In the genomic region with DNA sequence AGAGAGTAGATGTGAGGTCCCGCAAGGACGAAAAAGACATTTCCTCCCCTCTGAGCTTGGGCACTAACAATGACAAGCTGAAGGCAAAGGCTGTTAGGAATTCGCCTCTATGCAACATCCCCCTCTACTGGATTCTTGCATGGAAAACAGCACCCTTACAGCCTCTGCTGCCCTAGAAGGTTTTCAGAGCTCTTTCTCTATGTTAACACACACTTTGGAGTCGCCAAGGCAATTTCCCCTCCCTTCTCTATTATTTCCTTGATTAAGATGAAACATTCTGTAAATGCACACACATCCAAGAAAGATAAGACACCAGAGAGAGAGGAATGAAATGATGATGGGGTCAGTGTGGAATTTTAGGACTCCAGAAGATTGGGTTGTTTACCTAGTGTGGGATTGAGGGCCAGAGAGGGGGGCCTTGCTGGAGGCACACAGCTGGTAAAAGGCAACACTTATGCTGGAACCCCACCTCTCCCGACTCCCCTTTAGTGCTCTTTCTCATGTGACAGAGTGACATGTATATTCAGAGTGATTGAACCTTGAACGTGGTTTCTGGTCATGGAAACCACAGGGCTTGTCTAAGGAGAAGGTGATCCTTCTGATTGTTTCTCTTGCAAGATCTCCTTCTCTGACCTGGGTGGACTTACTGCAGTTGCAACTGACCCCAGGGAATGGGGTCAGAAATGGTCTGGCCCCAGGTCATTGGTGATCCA, we compare ENCODE assay signal across 8 cellular contexts.
A peak's percentile ranks its signal among the peaks of the same experiment; 100 is the strongest.
DNase-seq lines count a peak whose midpoint lies in the region; ATAC-seq and TF ChIP-seq lines count a peak whose summit lies in the region.

No MANE protein-coding gene starts in this region.

- intact Hi-C loops in Right ventricle myocardium superior (cut with DNase I) = loop anchor here (2.0 kb wide), 1 partner anchor 1060 kb away; no protein-coding TSS in a partner anchor

- peak overlapping the region; percentile 59 for H3K9ac ChIP-seq in adipocyte (ENCODE audit: low read length)

- H3K27me3 ChIP-seq in BJ (ENCODE audit: control insufficient read depth, insufficient read depth, low read length) (no peaks in the 10 kb centered on the region), adipocyte (replicated peaks; ENCODE audit: control insufficient read depth, insufficient read depth, low read length) (no peaks in the 10 kb centered on the region)

- DNase-seq in BJ (ENCODE audit: low read depth) (no peak), LNCaP clone FGC (ENCODE audit: low read depth) (peak; percentile 58), SHP77 treated with DMSO at 0.1 percent for 48 hours (lab: John Stamatoyannopoulos, UW) (peak; percentile 27), adipocyte (ENCODE audit: low read depth) (peak; percentile 94), Right ventricle myocardium superior (no peak), pons (ENCODE audit: low spot score) (peak; percentile 95)

- no peaks in the 10 kb centered on the region for H3K9me3 ChIP-seq in adipocyte (ENCODE audit: control insufficient read depth, low read length)

- peak; percentile 86 for TF ChIP-seq CTCF in BJ (IDR thresholded peaks at IDR 0.05; ENCODE audit: insufficient read depth, low read depth, low read length)
- TF ChIP-seq CTCF in LNCaP clone FGC (IDR thresholded peaks at IDR 0.05; ENCODE audit: control insufficient read depth, extremely low read depth, insufficient read depth) = peak; percentile 87

- POLR2A ChIA-PET in BJ (lab: Charles Lee) = interaction anchor here (0.6 kb wide), 4 partner anchors 17 to 764 kb away, joined by 3 to 12 read pairs (median 4); a partner anchor contains a TSS

- peaks cover 33% of the 10 kb centered on the region for H3K4me1 ChIP-seq in adipocyte (ENCODE audit: control insufficient read depth, insufficient read depth, low read length)

- peak; percentile 35 for ATAC-seq in GM18861 (IDR thresholded peaks at IDR 0.05; ENCODE audit: unreplicated experiment)
- peak; percentile 96 for ATAC-seq in Right ventricle myocardium superior (ENCODE audit: poor library complexity)
- no peak for ATAC-seq in GM19395 (IDR thresholded peaks at IDR 0.05; ENCODE audit: unreplicated experiment)

- H3K4me3 ChIP-seq in BJ (ENCODE audit: low read depth, low read length) (no peak overlapping the region), LNCaP clone FGC (ENCODE audit: low read depth, low read length) (no peak overlapping the region), adipocyte (ENCODE audit: low read length) (no peak overlapping the region)

- CTCF ChIA-PET in BJ (lab: Yijun Ruan, JAX) = interaction anchor here (0.6 to 2.9 kb wide), 52 partner anchors 8 to 1239 kb away, joined by 3 to 16 read pairs (median 4); a partner anchor contains a TSS

- H3K36me3 ChIP-seq in BJ (ENCODE audit: control insufficient read depth, insufficient read depth, low read length) (no peaks in the 10 kb centered on the region), adipocyte (ENCODE audit: control insufficient read depth, insufficient read depth, low read length, severe bottlenecking) (no peaks in the 10 kb centered on the region)

Comparison
In these comparisons a context has a peak if more than half of its experiments do, and no peak if none do; other contexts are left out.
1. DNase-seq: peak in LNCaP clone FGC (single experiment), SHP77 treated with DMSO at 0.1 percent for 48 hours (single experiment), adipocyte (single experiment) and pons (single experiment); none in BJ (single experiment) and Right ventricle myocardium superior (single experiment).